1 cellular context compared by ENCODE assay signal in genomic region chr2:219186754-219187456, GRCh38.
TF ChIP-seq lines count a peak whose summit lies in the region.

No MANE protein-coding gene starts in this region.

TF ChIP-seq in GM12878, 131 proteins besides CTCF, POLR2A, EP300 and RAD21:
- TF ChIP-seq SPI1 (IDR thresholded peaks at IDR 0.05; ENCODE audit: borderline replicate concordance, insufficient read depth, low read depth, low read length) (peak; percentile 71), POLR2AphosphoS2 (IDR thresholded peaks at IDR 0.05; ENCODE audit: low read depth, low read length) (0 out of 2 replicates have a peak, but pooled peaks have one; percentile 28), NBN (IDR thresholded peaks at IDR 0.05) (0 out of 2 replicates have a peak, but pooled peaks have one; percentile 32)
- TF ChIP-seq, protein P1, sequence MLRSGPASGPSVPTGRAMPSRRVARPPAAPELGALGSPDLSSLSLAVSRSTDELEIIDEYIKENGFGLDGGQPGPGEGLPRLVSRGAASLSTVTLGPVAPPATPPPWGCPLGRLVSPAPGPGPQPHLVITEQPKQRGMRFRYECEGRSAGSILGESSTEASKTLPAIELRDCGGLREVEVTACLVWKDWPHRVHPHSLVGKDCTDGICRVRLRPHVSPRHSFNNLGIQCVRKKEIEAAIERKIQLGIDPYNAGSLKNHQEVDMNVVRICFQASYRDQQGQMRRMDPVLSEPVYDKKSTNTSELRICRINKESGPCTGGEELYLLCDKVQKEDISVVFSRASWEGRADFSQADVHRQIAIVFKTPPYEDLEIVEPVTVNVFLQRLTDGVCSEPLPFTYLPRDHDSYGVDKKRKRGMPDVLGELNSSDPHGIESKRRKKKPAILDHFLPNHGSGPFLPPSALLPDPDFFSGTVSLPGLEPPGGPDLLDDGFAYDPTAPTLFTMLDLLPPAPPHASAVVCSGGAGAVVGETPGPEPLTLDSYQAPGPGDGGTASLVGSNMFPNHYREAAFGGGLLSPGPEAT (IDR thresholded peaks at IDR 0.05; ENCODE audit: low read depth): 0 out of 2 replicates have a peak, but pooled peaks have one; percentile 19
- TF ChIP-seq, protein P2, sequence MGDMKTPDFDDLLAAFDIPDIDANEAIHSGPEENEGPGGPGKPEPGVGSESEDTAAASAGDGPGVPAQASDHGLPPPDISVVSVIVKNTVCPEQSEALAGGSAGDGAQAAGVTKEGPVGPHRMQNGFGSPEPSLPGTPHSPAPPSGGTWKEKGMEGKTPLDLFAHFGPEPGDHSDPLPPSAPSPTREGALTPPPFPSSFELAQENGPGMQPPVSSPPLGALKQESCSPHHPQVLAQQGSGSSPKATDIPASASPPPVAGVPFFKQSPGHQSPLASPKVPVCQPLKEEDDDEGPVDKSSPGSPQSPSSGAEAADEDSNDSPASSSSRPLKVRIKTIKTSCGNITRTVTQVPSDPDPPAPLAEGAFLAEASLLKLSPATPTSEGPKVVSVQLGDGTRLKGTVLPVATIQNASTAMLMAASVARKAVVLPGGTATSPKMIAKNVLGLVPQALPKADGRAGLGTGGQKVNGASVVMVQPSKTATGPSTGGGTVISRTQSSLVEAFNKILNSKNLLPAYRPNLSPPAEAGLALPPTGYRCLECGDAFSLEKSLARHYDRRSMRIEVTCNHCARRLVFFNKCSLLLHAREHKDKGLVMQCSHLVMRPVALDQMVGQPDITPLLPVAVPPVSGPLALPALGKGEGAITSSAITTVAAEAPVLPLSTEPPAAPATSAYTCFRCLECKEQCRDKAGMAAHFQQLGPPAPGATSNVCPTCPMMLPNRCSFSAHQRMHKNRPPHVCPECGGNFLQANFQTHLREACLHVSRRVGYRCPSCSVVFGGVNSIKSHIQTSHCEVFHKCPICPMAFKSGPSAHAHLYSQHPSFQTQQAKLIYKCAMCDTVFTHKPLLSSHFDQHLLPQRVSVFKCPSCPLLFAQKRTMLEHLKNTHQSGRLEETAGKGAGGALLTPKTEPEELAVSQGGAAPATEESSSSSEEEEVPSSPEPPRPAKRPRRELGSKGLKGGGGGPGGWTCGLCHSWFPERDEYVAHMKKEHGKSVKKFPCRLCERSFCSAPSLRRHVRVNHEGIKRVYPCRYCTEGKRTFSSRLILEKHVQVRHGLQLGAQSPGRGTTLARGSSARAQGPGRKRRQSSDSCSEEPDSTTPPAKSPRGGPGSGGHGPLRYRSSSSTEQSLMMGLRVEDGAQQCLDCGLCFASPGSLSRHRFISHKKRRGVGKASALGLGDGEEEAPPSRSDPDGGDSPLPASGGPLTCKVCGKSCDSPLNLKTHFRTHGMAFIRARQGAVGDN (IDR thresholded peaks at IDR 0.05): no peak
